In the genomic region with DNA sequence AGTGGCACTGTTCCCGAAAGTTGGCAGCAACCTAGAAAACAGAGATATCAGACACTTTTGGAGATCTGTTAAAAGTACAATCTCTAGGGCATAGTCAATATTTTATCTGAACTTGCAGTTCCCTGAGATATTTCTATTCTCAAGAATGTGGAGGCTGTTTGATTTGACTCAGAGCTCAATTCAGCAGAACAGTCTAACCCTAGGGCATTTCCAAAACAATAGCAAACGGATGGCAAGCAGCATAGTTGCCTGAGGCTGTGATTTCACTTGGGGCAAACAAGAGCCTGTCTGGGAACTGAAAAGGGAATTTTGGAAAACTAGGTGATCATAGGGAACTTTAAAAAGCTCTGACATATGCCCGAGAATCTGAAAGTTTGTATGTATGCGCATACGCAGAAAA, we compare ENCODE assay signal across 22 cellular contexts.
"Had no signal": no experiment of that assay in that cellular context is flagged by ENCODE, and none has a peak within 500 bp of the region (broad histone marks: within the 10 kb centered on the region; RNA-seq: fewer than 3 reads in every experiment).

No MANE protein-coding gene starts in this region.

- H3K27ac Mint-ChIP-seq: activated CD4-positive, alpha-beta T cell treated with anti-CD3 and anti-CD28 coated beads, Interleukin-2, amount 10 ng/mL, durations not matched to agents 7 days and 5 days; activated naive CD4-positive, alpha-beta T cell treated with anti-CD3 and anti-CD28 coated beads, Interleukin-2, amount 50 U/mL, for 72 hours; immature natural killer cell; natural killer cell; stimulated activated naive CD8-positive, alpha-beta T cell treated with anti-CD3 and anti-CD28 coated beads, Interleukin-15, amount 100 ng/mL, for 72 hours had no signal

- H3K27me3 ChIP-seq: body of pancreas, gastrocnemius medialis, testis, upper lobe of right lung had no signal

- H3K4me3 ChIP-seq: body of pancreas, gastrocnemius medialis, psoas muscle, testis, upper lobe of right lung had no signal

- H3K9me3 ChIP-seq: body of pancreas, gastrocnemius medialis, testis had no signal

- H3K27me3 Mint-ChIP-seq: activated CD4-positive, alpha-beta T cell treated with anti-CD3 and anti-CD28 coated beads, Interleukin-2, amount 10 ng/mL, durations not matched to agents 7 days and 5 days; central memory CD8-positive, alpha-beta T cell; stimulated activated naive CD8-positive, alpha-beta T cell treated with anti-CD3 and anti-CD28 coated beads, Interleukin-15, amount 100 ng/mL, for 72 hours had no signal

- H3K4me1 Mint-ChIP-seq: activated CD4-positive, alpha-beta T cell treated with anti-CD3 and anti-CD28 coated beads, Interleukin-2, amount 10 ng/mL, durations not matched to agents 7 days and 5 days; central memory CD8-positive, alpha-beta T cell; immature natural killer cell; natural killer cell; stimulated activated naive CD8-positive, alpha-beta T cell treated with anti-CD3 and anti-CD28 coated beads, Interleukin-15, amount 100 ng/mL, for 72 hours had no signal

- DNase-seq: activated CD4-positive, alpha-beta T cell treated with anti-CD3 and anti-CD28 coated beads, Interleukin-2, amount 10 ng/mL, durations not matched to agents 7 days and 5 days; activated CD4-positive, CD25-positive, alpha-beta regulatory T cell; activated effector memory CD4-positive, alpha-beta T cell treated with anti-CD3 and anti-CD28 coated beads, Interleukin-2, amount 50 U/mL, for 16 hours; activated T-cell treated with anti-CD3 and anti-CD28 coated beads for 4 hours; amniotic stem cell; body of pancreas; cortex of kidney; effector CD8-positive, alpha-beta T cell; gastrocnemius medialis; immature natural killer cell; left cardiac atrium; natural killer cell; occipital lobe; psoas muscle; stimulated activated CD4-positive, alpha-beta T cell treated with anti-CD3 and anti-CD28 coated beads, Interleukin-4, amount 100 ng/mL, for 1 hour; stimulated activated CD8-positive, alpha-beta memory T cell treated with anti-CD3 and anti-CD28 coated beads, Interleukin-4, amount 100 ng/mL, for 48 hours; stimulated activated naive CD8-positive, alpha-beta T cell treated with anti-CD3 and anti-CD28 coated beads, Interleukin-15, amount 100 ng/mL, for 72 hours; testis; upper lobe of right lung had no signal

- H3K27ac ChIP-seq: body of pancreas, epithelial cell of prostate, gastrocnemius medialis, psoas muscle, testis, upper lobe of right lung had no signal

- H3K36me3 ChIP-seq: gastrocnemius medialis, upper lobe of right lung had no signal

- ATAC-seq: activated naive CD4-positive, alpha-beta T cell treated with anti-CD3 and anti-CD28 coated beads, Interleukin-2, amount 50 U/mL, for 72 hours; body of pancreas; gastrocnemius medialis; left cardiac atrium; natural killer cell; psoas muscle; stimulated activated naive CD8-positive, alpha-beta T cell treated with anti-CD3 and anti-CD28 coated beads, Interleukin-15, amount 100 ng/mL, for 72 hours; upper lobe of right lung had no signal

- H3K4me1 ChIP-seq: body of pancreas, gastrocnemius medialis, psoas muscle, testis, upper lobe of right lung had no signal

- H3K4me3 Mint-ChIP-seq: activated CD4-positive, alpha-beta T cell treated with anti-CD3 and anti-CD28 coated beads, Interleukin-2, amount 10 ng/mL, durations not matched to agents 7 days and 5 days; central memory CD8-positive, alpha-beta T cell; immature natural killer cell; natural killer cell; stimulated activated naive CD8-positive, alpha-beta T cell treated with anti-CD3 and anti-CD28 coated beads, Interleukin-15, amount 100 ng/mL, for 72 hours had no signal
